ENCODE assay signal across 9 cellular contexts in genomic region chr3:22117751-22118346, GRCh38.
DNase-seq lines count a peak whose midpoint lies in the region; ATAC-seq and TF ChIP-seq lines count a peak whose summit lies in the region.
"Had no signal": no experiment of that assay in that cellular context is flagged by ENCODE, and none has a peak within 500 bp of the region (broad histone marks: within the 10 kb centered on the region; RNA-seq: fewer than 3 reads in every experiment).

No MANE protein-coding gene starts in this region.

- no peak overlapping the region for H2AFZ ChIP-seq in neural progenitor cell (replicated peaks)

- ATAC-seq in HG03439 (IDR thresholded peaks at IDR 0.05; ENCODE audit: unreplicated experiment) (no peak), GM19397 (IDR thresholded peaks at IDR 0.05; ENCODE audit: unreplicated experiment) (no peak)

- no peaks in the 10 kb centered on the region for H4K20me1 ChIP-seq in neural progenitor cell (ENCODE audit: low read depth)

- no peaks in the 10 kb centered on the region for H3K36me3 Mint-ChIP-seq in neural progenitor cell
- H3K36me3 Mint-ChIP-seq: CD4-positive, CD25-positive, alpha-beta regulatory T cell had no signal

- intact Hi-C loops in posterior cingulate gyrus (cut with DNase I): loop anchor here (5.0 kb wide), 3 partner anchors 366 to 1891 kb away; partner anchors contain the start of gene ZNF385D

- no peak overlapping the region for H3K27ac ChIP-seq in neural progenitor cell

- no peak overlapping the region for H3K4me2 ChIP-seq in neural progenitor cell

- no peaks in the 10 kb centered on the region for H3K9me3 ChIP-seq in neural progenitor cell (ENCODE audit: low read depth)

- peaks cover 2% of the 10 kb centered on the region for H3F3A ChIP-seq in neural progenitor cell (ENCODE audit: low read depth)

- no peak overlapping the region for H3K9ac ChIP-seq in neural progenitor cell

- no peak overlapping the region for H3K4me3 Mint-ChIP-seq in neural progenitor cell
- H3K4me3 Mint-ChIP-seq: CD4-positive, CD25-positive, alpha-beta regulatory T cell had no signal

- no peak overlapping the region for H3K4me3 ChIP-seq in neural progenitor cell

- H3K4me1 Mint-ChIP-seq in neural progenitor cell: peaks cover 14% of the 10 kb centered on the region
- H3K4me1 Mint-ChIP-seq: CD4-positive, CD25-positive, alpha-beta regulatory T cell had no signal

- peak; percentile 86 for TF ChIP-seq CTCF in neural progenitor cell (IDR thresholded peaks at IDR 0.05)

- DNase-seq in NCI-H1694 treated with DMSO at 0.1 percent for 48 hours (lab: John Stamatoyannopoulos, UW) (peak; percentile 30), NCI-H1694 (lab: John Stamatoyannopoulos, UW) (no peak), NCI-H460 (ENCODE audit: extremely low read depth, low read depth) (peak; percentile 16), dedifferentiated amniotic fluid mesenchymal stem cell (ENCODE audit: extremely low spot score) (peak; percentile 58), neural progenitor cell (ENCODE audit: low spot score) (peak; percentile 41), posterior cingulate gyrus (no peak)

- no peaks in the 10 kb centered on the region for H3K27me3 ChIP-seq in neural progenitor cell

- H3K4me1 ChIP-seq in neural progenitor cell: peaks cover 17% of the 10 kb centered on the region

- no peaks in the 10 kb centered on the region for H3K9me3 Mint-ChIP-seq in neural progenitor cell

- H3K79me2 ChIP-seq in neural progenitor cell (ENCODE audit: low read depth): no peaks in the 10 kb centered on the region

- H3K27ac Mint-ChIP-seq in neural progenitor cell: no peak overlapping the region
- H3K27ac Mint-ChIP-seq: CD4-positive, CD25-positive, alpha-beta regulatory T cell had no signal

- H3K36me3 ChIP-seq in neural progenitor cell: no peaks in the 10 kb centered on the region

- H3K27me3 Mint-ChIP-seq in neural progenitor cell (ENCODE audit: insufficient read depth, low read depth): no peaks in the 10 kb centered on the region
- H3K27me3 Mint-ChIP-seq: CD4-positive, CD25-positive, alpha-beta regulatory T cell had no signal

Comparison
In these comparisons a context has a peak if more than half of its experiments do, and no peak if none do; other contexts are left out.
1. DNase-seq: peak in NCI-H1694 treated with DMSO at 0.1 percent for 48 hours (single experiment), NCI-H460 (single experiment), dedifferentiated amniotic fluid mesenchymal stem cell (single experiment) and neural progenitor cell (single experiment); none in NCI-H1694 (single experiment) and posterior cingulate gyrus (0 of 10).